In genomic region chr1:150065184-150065871, GRCh38 we compare ENCODE assay signal across 9 cellular contexts. TPM values are rescaled to one million over a fixed set of nuclear protein-coding genes. Genes with fewer than 3 reads are reported as not detected.
DNase-seq lines count a peak whose midpoint lies in the region; ATAC-seq and TF ChIP-seq lines count a peak whose summit lies in the region.
"Had no signal": no experiment of that assay in that cellular context is flagged by ENCODE, and none has a peak within 500 bp of the region (broad histone marks: within the 10 kb centered on the region; RNA-seq: fewer than 3 reads in every experiment).

No MANE protein-coding gene starts in this region.

- peak overlapping the region; percentile 94 for H3K4me2 ChIP-seq in DOHH2 (ENCODE audit: low read length)

- no peak for TF ChIP-seq CTCF in DOHH2 (IDR thresholded peaks at IDR 0.05; ENCODE audit: low read depth, low read length, poor library complexity, severe bottlenecking)
- TF ChIP-seq CTCF in retinal pigment epithelial cell (conservative IDR thresholded peaks at IDR 0.05; ENCODE audit: low read depth, low read length) = no peak

- peaks cover 5% of the 10 kb centered on the region for H3K36me3 ChIP-seq in DOHH2 (ENCODE audit: control insufficient read depth, low read length)

- peak; percentile 76 for DNase-seq in M059J (ENCODE audit: low read depth)
- peak; percentile 63 for DNase-seq in dedifferentiated amniotic fluid mesenchymal stem cell (ENCODE audit: extremely low spot score)
- DNase-seq in retinal pigment epithelial cell (ENCODE audit: low read depth) = peak; percentile 19
- DNase-seq in activated CD4-positive, CD25-positive, alpha-beta regulatory T cell treated with anti-CD3 and anti-CD28 coated beads, Interleukin-2, amount 50 U/mL, for 72 hours = no peak
- no peak for DNase-seq in activated CD8-positive, alpha-beta memory T cell treated with anti-CD3 and anti-CD28 coated beads, Interleukin-2, amount 50 U/mL, for 48 hours
- DNase-seq: NCI-H446 had no signal

- peaks cover 32% of the 10 kb centered on the region for H3K79me2 ChIP-seq in DOHH2 (ENCODE audit: control insufficient read depth, low read length)

- no peaks in the 10 kb centered on the region for H4K20me1 ChIP-seq in DOHH2 (ENCODE audit: control insufficient read depth, insufficient read depth, low read depth, low read length)

- H3K4me3 ChIP-seq in DOHH2 (ENCODE audit: low read length) = peak overlapping the region; percentile 98; the same call in 1 of the 2 replicates
- H3K4me3 ChIP-seq in retinal pigment epithelial cell (ENCODE audit: low read length) = no peak overlapping the region

- no peak overlapping the region for H3K27ac ChIP-seq in DOHH2 (ENCODE audit: low read depth, low read length)

- peaks cover 28% of the 10 kb centered on the region for H3K4me1 ChIP-seq in DOHH2 (ENCODE audit: control insufficient read depth, low read length)

- no peak for ATAC-seq in GM18907 (IDR thresholded peaks at IDR 0.05; ENCODE audit: unreplicated experiment)
- ATAC-seq in GM21576 (IDR thresholded peaks at IDR 0.05; ENCODE audit: unreplicated experiment) = no peak

- H3K9me2 ChIP-seq in DOHH2 (replicated peaks; ENCODE audit: control insufficient read depth, low read length) = no peaks in the 10 kb centered on the region

- no peaks in the 10 kb centered on the region for H3K9me3 ChIP-seq in DOHH2 (ENCODE audit: control insufficient read depth, insufficient read depth, low read length)

- peaks cover 3% of the 10 kb centered on the region; the same call in 1 of the 2 replicates for H3F3A ChIP-seq in DOHH2 (ENCODE audit: control insufficient read depth, insufficient read depth)

- H3K27me3 ChIP-seq in DOHH2 (ENCODE audit: control insufficient read depth, low read length) = no peaks in the 10 kb centered on the region

RNA-seq across cellular contexts. Expression of gene VPS45, which starts 2.2 kb away (rescaled TPM):
- total RNA-seq in M059J (2014; rRNA removed; shearing (Covaris generic)) = 57.5 and 78.3 TPM in 2 replicates

RNA-seq across cellular contexts. Expression of gene OTUD7B, which starts 54.8 kb away (rescaled TPM):
- 8.2 and 17.1 TPM in 2 replicates for total RNA-seq in M059J (2014; rRNA removed; shearing (Covaris generic))

Comparison
In these comparisons a context has a peak if more than half of its experiments do, and no peak if none do; other contexts are left out.
1. DNase-seq: peak in M059J (single experiment), dedifferentiated amniotic fluid mesenchymal stem cell (single experiment) and retinal pigment epithelial cell (single experiment); none in activated CD4-positive, CD25-positive, alpha-beta regulatory T cell treated with anti-CD3 and anti-CD28 coated beads, Interleukin-2, amount 50 U/mL, for 72 hours (single experiment) and activated CD8-positive, alpha-beta memory T cell treated with anti-CD3 and anti-CD28 coated beads, Interleukin-2, amount 50 U/mL, for 48 hours (single experiment).